Comparison of ENCODE assay signal across 17 cellular contexts in genomic region chr2:216757532-216757931, GRCh38.
A peak's percentile ranks its signal among the peaks of the same experiment; 100 is the strongest.
DNase-seq lines count a peak whose midpoint lies in the region; ATAC-seq and TF ChIP-seq lines count a peak whose summit lies in the region.
"Had no signal": no experiment of that assay in that cellular context is flagged by ENCODE, and none has a peak within 500 bp of the region (broad histone marks: within the 10 kb centered on the region; RNA-seq: fewer than 3 reads in every experiment).

No MANE protein-coding gene starts in this region.

- intact Hi-C loops in thyroid gland (cut with DNase I), result no loop called here

- peaks cover 20% of the 10 kb centered on the region for H3K4me1 ChIP-seq in parathyroid adenoma
- peaks cover 41 to 45% of the 10 kb centered on the region in 2 donors for H3K4me1 ChIP-seq in thyroid gland
- H3K4me1 ChIP-seq: Caco-2, Peyer's patch had no signal

- H3K27ac ChIP-seq in parathyroid adenoma (no peak overlapping the region), thyroid gland (peak overlapping the region; percentile 50 to 91 (median 85))
- H3K27ac ChIP-seq: SK-N-MC had no signal

- H3K27me3 ChIP-seq in parathyroid adenoma (ENCODE audit: control insufficient read depth, insufficient read depth, low read length), result no peaks in the 10 kb centered on the region
- no peaks in the 10 kb centered on the region for H3K27me3 ChIP-seq in thyroid gland
- H3K27me3 ChIP-seq: MG63, Peyer's patch had no signal

- H3K9me3 ChIP-seq in parathyroid adenoma (ENCODE audit: control insufficient read depth, low read length) (no peaks in the 10 kb centered on the region), thyroid gland (no peaks in the 10 kb centered on the region)
- H3K9me3 ChIP-seq: Caco-2, MG63, Peyer's patch had no signal

- peak; percentile 78 for DNase-seq in MV-4-11 (lab: John Stamatoyannopoulos, UW)
- DNase-seq in amniotic epithelial cell (ENCODE audit: low read depth), result peak; percentile 16
- no peak for DNase-seq in thyroid gland
- no peak for DNase-seq in stimulated activated CD4-positive, alpha-beta T cell treated with anti-CD3 and anti-CD28 coated beads, Interleukin-4, amount 100 ng/mL, for 1 hour
- DNase-seq in NCI-H2107 (lab: John Stamatoyannopoulos, UW), result no peak
- DNase-seq: C1 segment of cervical spinal cord; Caco-2; CD8-positive, alpha-beta T cell; KG1; MG63; NCI-H2029; NCI-H526 treated with DMSO at 0.1 percent for 48 hours; Peyer's patch; SIG-M5 had no signal

- ATAC-seq in HG03521 (IDR thresholded peaks at IDR 0.05; ENCODE audit: unreplicated experiment), result no peak
- ATAC-seq: CD8-positive, alpha-beta T cell had no signal

- no peak for TF ChIP-seq CTCF in parathyroid adenoma (IDR thresholded peaks at IDR 0.05)
- no peak for TF ChIP-seq CTCF in thyroid gland (IDR thresholded peaks at IDR 0.05)

- H3K9ac ChIP-seq in parathyroid adenoma, result no peak overlapping the region

- H3K36me3 ChIP-seq in parathyroid adenoma (ENCODE audit: control insufficient read depth, insufficient read depth, low read length), result no peaks in the 10 kb centered on the region
- H3K36me3 ChIP-seq in thyroid gland, result no peaks in the 10 kb centered on the region
- H3K36me3 ChIP-seq: MG63, Peyer's patch had no signal

- no peak overlapping the region for H3K4me3 ChIP-seq in parathyroid adenoma (ENCODE audit: low read depth, low read length)
- no peak overlapping the region for H3K4me3 ChIP-seq in thyroid gland (replicated peaks in 1 of 3)
- H3K4me3 ChIP-seq: MG63, Peyer's patch, SK-N-MC had no signal

- no peak for TF ChIP-seq POLR2A in thyroid gland (IDR thresholded peaks at IDR 0.05)

- 43 to 54% methylated on average over 4 of the region's 4 CpGs for WGBS in thyroid gland, 2 donors

- peak overlapping the region; percentile 33 for H3K4me2 ChIP-seq in parathyroid adenoma (ENCODE audit: low read length)

- no peaks in the 10 kb centered on the region for H3K79me2 ChIP-seq in parathyroid adenoma

- peak overlapping the region; percentile 16 for H2AFZ ChIP-seq in parathyroid adenoma

Comparison
In these comparisons a context has a peak if more than half of its experiments do, and no peak if none do; other contexts are left out.
1. DNase-seq: peak in MV-4-11 (single experiment) and amniotic epithelial cell (single experiment); none in thyroid gland (0 of 2), stimulated activated CD4-positive, alpha-beta T cell treated with anti-CD3 and anti-CD28 coated beads, Interleukin-4, amount 100 ng/mL, for 1 hour (single experiment) and NCI-H2107 (single experiment).